Comparison of ENCODE assay signal across 22 cellular contexts in genomic region chr6:156416392-156416791, GRCh38.
"Had no signal": no experiment of that assay in that cellular context is flagged by ENCODE, and none has a peak within 500 bp of the region (broad histone marks: within the 10 kb centered on the region; RNA-seq: fewer than 3 reads in every experiment).

No MANE protein-coding gene starts in this region.

- H3K27ac ChIP-seq: adrenal gland, cardiac muscle cell, epithelial cell of prostate, gastrocnemius medialis, left ventricle myocardium inferior, spleen, thoracic aorta, upper lobe of left lung had no signal

- H3K9me3 Mint-ChIP-seq: activated naive CD4-positive, alpha-beta T cell treated with anti-CD3 and anti-CD28 coated beads, Interleukin-2, amount 50 U/mL, for 24 hours; activated T-cell treated with anti-CD3 and anti-CD28 coated beads, Interleukin-2, amount 50 U/mL, for 72 hours had no signal

- H3K4me1 Mint-ChIP-seq: activated naive CD4-positive, alpha-beta T cell treated with anti-CD3 and anti-CD28 coated beads, Interleukin-2, amount 50 U/mL, for 24 hours; stimulated activated memory B cell treated with anti-CD40 and anti-IgM and Interleukin-4, amounts not matched to agents 10 μg/mL and 1 μg/mL and 100 μg/mL, for 72 hours had no signal

- H3K4me3 ChIP-seq: adrenal gland, cardiac muscle cell, gastrocnemius medialis, left ventricle myocardium inferior, spleen, thoracic aorta, upper lobe of left lung had no signal

- H3K4me1 ChIP-seq: adrenal gland, gastrocnemius medialis, left ventricle myocardium inferior, spleen, upper lobe of left lung had no signal

- DNase-seq: activated CD4-positive, alpha-beta T cell treated with anti-CD3 and anti-CD28 coated beads, Interleukin-2, amount 50 U/mL, for 1 hour; activated CD4-positive, CD25-positive, alpha-beta regulatory T cell treated with anti-CD3 and anti-CD28 coated beads, Interleukin-2, amount 50 U/mL, for 72 hours; activated CD8-positive, alpha-beta memory T cell treated with anti-CD3 and anti-CD28 coated beads, Interleukin-2, amount 50 U/mL, for 48 hours; activated gamma-delta T cell; activated T-cell treated with anti-CD3 and anti-CD28 coated beads, Interleukin-2, amount 50 U/mL, for 72 hours; adrenal gland; gastrocnemius medialis; head of caudate nucleus; left ventricle myocardium inferior; mammary epithelial cell; nephron progenitor cell; occipital lobe; posterior cingulate gyrus; spleen; stimulated activated CD4-positive, alpha-beta T cell treated with anti-CD3 and anti-CD28 coated beads, Interleukin-4, amount 100 ng/mL, for 4 hours; T1000; upper lobe of left lung had no signal

- H3K27me3 Mint-ChIP-seq: activated naive CD4-positive, alpha-beta T cell treated with anti-CD3 and anti-CD28 coated beads, Interleukin-2, amount 50 U/mL, for 24 hours; stimulated activated memory B cell treated with anti-CD40 and anti-IgM and Interleukin-4, amounts not matched to agents 10 μg/mL and 1 μg/mL and 100 μg/mL, for 72 hours had no signal

- H3K36me3 Mint-ChIP-seq: activated naive CD4-positive, alpha-beta T cell treated with anti-CD3 and anti-CD28 coated beads, Interleukin-2, amount 50 U/mL, for 24 hours; stimulated activated memory B cell treated with anti-CD40 and anti-IgM and Interleukin-4, amounts not matched to agents 10 μg/mL and 1 μg/mL and 100 μg/mL, for 72 hours had no signal

- H3K36me3 ChIP-seq: adrenal gland, cardiac muscle cell, gastrocnemius medialis, left ventricle myocardium inferior, spleen, thoracic aorta, upper lobe of left lung had no signal

- ATAC-seq: activated T-cell treated with anti-CD3 and anti-CD28 coated beads, Interleukin-2, amount 50 U/mL, for 72 hours; gastrocnemius medialis; stimulated activated memory B cell treated with anti-CD40 and anti-IgM and Interleukin-4, amounts not matched to agents 10 μg/mL and 1 μg/mL and 100 μg/mL, for 72 hours had no signal

- H3K27me3 ChIP-seq: adrenal gland, cardiac muscle cell, gastrocnemius medialis, spleen, upper lobe of left lung had no signal

- H3K9me3 ChIP-seq: gastrocnemius medialis, upper lobe of left lung had no signal

- H3K4me3 Mint-ChIP-seq: activated naive CD4-positive, alpha-beta T cell treated with anti-CD3 and anti-CD28 coated beads, Interleukin-2, amount 50 U/mL, for 24 hours; activated T-cell treated with anti-CD3 and anti-CD28 coated beads, Interleukin-2, amount 50 U/mL, for 72 hours; nephron progenitor cell; stimulated activated memory B cell treated with anti-CD40 and anti-IgM and Interleukin-4, amounts not matched to agents 10 μg/mL and 1 μg/mL and 100 μg/mL, for 72 hours had no signal
